2 cellular contexts compared by ENCODE assay signal in the genomic region with DNA sequence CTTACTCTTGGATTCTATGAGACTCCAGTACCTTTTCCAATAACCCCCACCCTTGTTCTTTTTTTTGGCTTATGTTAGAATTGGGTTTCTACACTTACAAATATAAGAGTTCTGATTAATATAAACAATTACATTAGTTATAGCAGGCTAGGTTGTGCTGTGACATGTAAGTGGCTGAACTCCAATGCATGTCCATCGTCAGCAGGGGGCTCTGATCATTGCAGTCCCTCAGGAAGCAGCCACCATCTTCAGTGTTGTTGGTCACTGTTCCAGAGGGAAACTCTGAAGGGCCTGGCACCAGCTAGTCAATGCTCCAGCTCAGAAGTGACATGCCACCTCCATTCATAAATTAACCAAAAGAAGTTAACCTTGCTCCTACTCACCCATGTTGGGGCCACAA.
TF ChIP-seq lines count a peak whose summit lies in the region.

No MANE protein-coding gene starts in this region.

TF ChIP-seq in SK-N-SH, 30 proteins besides CTCF, POLR2A, EP300 and RAD21 (continued from another document):
- no peak for TF ChIP-seq FOXM1 (IDR thresholded peaks at IDR 0.05; ENCODE audit: low read depth)
- TF ChIP-seq TCF12 (IDR thresholded peaks at IDR 0.05), result no peak
- no peak for TF ChIP-seq GATA2 (CRISPR knock-in tag; IDR thresholded peaks at IDR 0.05)
- TF ChIP-seq, protein P1, sequence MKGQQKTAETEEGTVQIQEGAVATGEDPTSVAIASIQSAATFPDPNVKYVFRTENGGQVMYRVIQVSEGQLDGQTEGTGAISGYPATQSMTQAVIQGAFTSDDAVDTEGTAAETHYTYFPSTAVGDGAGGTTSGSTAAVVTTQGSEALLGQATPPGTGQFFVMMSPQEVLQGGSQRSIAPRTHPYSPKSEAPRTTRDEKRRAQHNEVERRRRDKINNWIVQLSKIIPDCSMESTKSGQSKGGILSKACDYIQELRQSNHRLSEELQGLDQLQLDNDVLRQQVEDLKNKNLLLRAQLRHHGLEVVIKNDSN (IDR thresholded peaks at IDR 0.05; ENCODE audit: borderline replicate concordance, low read depth), result no peak
- TF ChIP-seq, protein P2, sequence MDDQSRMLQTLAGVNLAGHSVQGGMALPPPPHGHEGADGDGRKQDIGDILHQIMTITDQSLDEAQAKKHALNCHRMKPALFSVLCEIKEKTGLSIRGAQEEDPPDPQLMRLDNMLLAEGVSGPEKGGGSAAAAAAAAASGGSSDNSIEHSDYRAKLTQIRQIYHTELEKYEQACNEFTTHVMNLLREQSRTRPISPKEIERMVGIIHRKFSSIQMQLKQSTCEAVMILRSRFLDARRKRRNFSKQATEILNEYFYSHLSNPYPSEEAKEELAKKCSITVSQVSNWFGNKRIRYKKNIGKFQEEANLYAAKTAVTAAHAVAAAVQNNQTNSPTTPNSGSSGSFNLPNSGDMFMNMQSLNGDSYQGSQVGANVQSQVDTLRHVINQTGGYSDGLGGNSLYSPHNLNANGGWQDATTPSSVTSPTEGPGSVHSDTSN (IDR thresholded peaks at IDR 0.05), result no peak
- no peak for TF ChIP-seq FOSL2 (IDR thresholded peaks at IDR 0.05; ENCODE audit: borderline replicate concordance, low read depth)
- no peak for TF ChIP-seq RCOR1 (IDR thresholded peaks at IDR 0.05; ENCODE audit: low read length)
- TF ChIP-seq FOXJ3 (CRISPR knock-in tag; IDR thresholded peaks at IDR 0.05), result no peak
- no peak for TF ChIP-seq NRF1 (IDR thresholded peaks at IDR 0.05; ENCODE audit: low read depth, low read length)
- no peak for TF ChIP-seq TEAD4 (IDR thresholded peaks at IDR 0.05; ENCODE audit: borderline replicate concordance, insufficient read depth)
- no peak for TF ChIP-seq RFX5 (IDR thresholded peaks at IDR 0.05; ENCODE audit: low read length)
- TF ChIP-seq POLR2AphosphoS5 (IDR thresholded peaks at IDR 0.05; ENCODE audit: low read depth, low read length), result no peak
- TF ChIP-seq, protein P3, sequence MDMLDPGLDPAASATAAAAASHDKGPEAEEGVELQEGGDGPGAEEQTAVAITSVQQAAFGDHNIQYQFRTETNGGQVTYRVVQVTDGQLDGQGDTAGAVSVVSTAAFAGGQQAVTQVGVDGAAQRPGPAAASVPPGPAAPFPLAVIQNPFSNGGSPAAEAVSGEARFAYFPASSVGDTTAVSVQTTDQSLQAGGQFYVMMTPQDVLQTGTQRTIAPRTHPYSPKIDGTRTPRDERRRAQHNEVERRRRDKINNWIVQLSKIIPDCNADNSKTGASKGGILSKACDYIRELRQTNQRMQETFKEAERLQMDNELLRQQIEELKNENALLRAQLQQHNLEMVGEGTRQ (IDR thresholded peaks at IDR 0.05; ENCODE audit: borderline replicate concordance, low read depth, low read length), result no peak
- TF ChIP-seq GABPA (IDR thresholded peaks at IDR 0.05; ENCODE audit: low read depth), result no peak
- TF ChIP-seq JUND (IDR thresholded peaks at IDR 0.05), result no peak
- no peak for TF ChIP-seq MXI1 (IDR thresholded peaks at IDR 0.05; ENCODE audit: low read depth, low read length)
- TF ChIP-seq TAF1 (IDR thresholded peaks at IDR 0.05; ENCODE audit: borderline replicate concordance, low read depth, low read length), result no peak

TF ChIP-seq in SK-N-SH treated with all-trans-retinoic acid at 6 μM for 48 hours, 23 proteins besides CTCF, POLR2A, EP300 and RAD21:
- TF ChIP-seq, protein P4, sequence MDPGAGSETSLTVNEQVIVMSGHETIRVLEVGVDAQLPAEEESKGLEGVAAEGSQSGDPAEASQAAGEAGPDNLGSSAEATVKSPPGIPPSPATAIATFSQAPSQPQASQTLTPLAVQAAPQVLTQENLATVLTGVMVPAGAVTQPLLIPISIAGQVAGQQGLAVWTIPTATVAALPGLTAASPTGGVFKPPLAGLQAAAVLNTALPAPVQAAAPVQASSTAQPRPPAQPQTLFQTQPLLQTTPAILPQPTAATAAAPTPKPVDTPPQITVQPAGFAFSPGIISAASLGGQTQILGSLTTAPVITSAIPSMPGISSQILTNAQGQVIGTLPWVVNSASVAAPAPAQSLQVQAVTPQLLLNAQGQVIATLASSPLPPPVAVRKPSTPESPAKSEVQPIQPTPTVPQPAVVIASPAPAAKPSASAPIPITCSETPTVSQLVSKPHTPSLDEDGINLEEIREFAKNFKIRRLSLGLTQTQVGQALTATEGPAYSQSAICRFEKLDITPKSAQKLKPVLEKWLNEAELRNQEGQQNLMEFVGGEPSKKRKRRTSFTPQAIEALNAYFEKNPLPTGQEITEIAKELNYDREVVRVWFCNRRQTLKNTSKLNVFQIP (CRISPR knock-in tag; IDR thresholded peaks at IDR 0.05; ENCODE audit: borderline replicate concordance, low read depth), result no peak
- TF ChIP-seq ZFP30 (CRISPR knock-in tag; IDR thresholded peaks at IDR 0.05) (no peak), ARNTL (CRISPR knock-in tag; IDR thresholded peaks at IDR 0.05; ENCODE audit: borderline replicate concordance, low read depth) (no peak), ZNF565 (CRISPR knock-in tag; conservative IDR thresholded peaks at IDR 0.05; ENCODE audit: low read depth) (no peak), ISL1 (CRISPR knock-in tag; IDR thresholded peaks at IDR 0.05) (no peak), GLIS3 (CRISPR knock-in tag; IDR thresholded peaks at IDR 0.05) (no peak), ZFP3 (CRISPR knock-in tag; IDR thresholded peaks at IDR 0.05) (no peak)
- TF ChIP-seq, protein P5, sequence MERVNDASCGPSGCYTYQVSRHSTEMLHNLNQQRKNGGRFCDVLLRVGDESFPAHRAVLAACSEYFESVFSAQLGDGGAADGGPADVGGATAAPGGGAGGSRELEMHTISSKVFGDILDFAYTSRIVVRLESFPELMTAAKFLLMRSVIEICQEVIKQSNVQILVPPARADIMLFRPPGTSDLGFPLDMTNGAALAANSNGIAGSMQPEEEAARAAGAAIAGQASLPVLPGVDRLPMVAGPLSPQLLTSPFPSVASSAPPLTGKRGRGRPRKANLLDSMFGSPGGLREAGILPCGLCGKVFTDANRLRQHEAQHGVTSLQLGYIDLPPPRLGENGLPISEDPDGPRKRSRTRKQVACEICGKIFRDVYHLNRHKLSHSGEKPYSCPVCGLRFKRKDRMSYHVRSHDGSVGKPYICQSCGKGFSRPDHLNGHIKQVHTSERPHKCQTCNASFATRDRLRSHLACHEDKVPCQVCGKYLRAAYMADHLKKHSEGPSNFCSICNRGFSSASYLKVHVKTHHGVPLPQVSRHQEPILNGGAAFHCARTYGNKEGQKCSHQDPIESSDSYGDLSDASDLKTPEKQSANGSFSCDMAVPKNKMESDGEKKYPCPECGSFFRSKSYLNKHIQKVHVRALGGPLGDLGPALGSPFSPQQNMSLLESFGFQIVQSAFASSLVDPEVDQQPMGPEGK (CRISPR knock-in tag; IDR thresholded peaks at IDR 0.05; ENCODE audit: borderline replicate concordance), result no peak
